In genomic region chr7:51980813-51981212, GRCh38 we compare ENCODE assay signal across 2 cellular contexts.
TF ChIP-seq lines count a peak whose summit lies in the region.

No MANE protein-coding gene starts in this region.

TF ChIP-seq in A549, 52 proteins besides CTCF, POLR2A, EP300 and RAD21:
- TF ChIP-seq HES2 (IDR thresholded peaks at IDR 0.05), result no peak
- TF ChIP-seq CBX2 (IDR thresholded peaks at IDR 0.05; ENCODE audit: borderline replicate concordance, low read depth), result no peak
- TF ChIP-seq MAFK (IDR thresholded peaks at IDR 0.05; ENCODE audit: partially characterized antibody), result peak; percentile 85
- no peak for TF ChIP-seq FOSB (CRISPR knock-in tag; IDR thresholded peaks at IDR 0.05)
- TF ChIP-seq USF2 (IDR thresholded peaks at IDR 0.05), result no peak
- TF ChIP-seq HEYL (CRISPR knock-in tag; IDR thresholded peaks at IDR 0.05), result no peak
TF ChIP-seq in A549: peak in this region for 1.

TF ChIP-seq in H1, 55 proteins besides CTCF, POLR2A, EP300 and RAD21:
- TF ChIP-seq MAFK (IDR thresholded peaks at IDR 0.05; ENCODE audit: low read depth, low read length) (peak; percentile 53; the same call in 1 of the 2 replicates), KDM1A (IDR thresholded peaks at IDR 0.05; ENCODE audit: borderline replicate concordance, low read length) (no peak)
